In genomic region chr1:27143408-27143807, GRCh38 we compare ENCODE assay signal across 12 cellular contexts. TPM values are rescaled to one million over a fixed set of nuclear protein-coding genes. Genes with fewer than 3 reads are reported as not detected.
DNase-seq lines count a peak whose midpoint lies in the region; ATAC-seq and TF ChIP-seq lines count a peak whose summit lies in the region.
"Had no signal": no experiment of that assay in that cellular context is flagged by ENCODE, and none has a peak within 500 bp of the region (broad histone marks: within the 10 kb centered on the region; RNA-seq: fewer than 3 reads in every experiment).

No MANE protein-coding gene starts in this region.

- no peak for ATAC-seq in stimulated activated effector memory CD8-positive, alpha-beta T cell treated with anti-CD3 and anti-CD28 coated beads, Interleukin-12 subunit alpha, Interleukin-12 subunit beta, amount 100 ng/mL, for 72 hours

- H3K9ac ChIP-seq in Karpas-422 (ENCODE audit: low read length): peak overlapping the region; percentile 59

- no peak for TF ChIP-seq CTCF in adrenal gland (IDR thresholded peaks at IDR 0.05)
- no peak for TF ChIP-seq CTCF in testis (IDR thresholded peaks at IDR 0.05)

- peaks cover 35% of the 10 kb centered on the region for H3K4me1 Mint-ChIP-seq in stimulated activated effector memory CD8-positive, alpha-beta T cell treated with anti-CD3 and anti-CD28 coated beads, Interleukin-12 subunit alpha, Interleukin-12 subunit beta, amount 100 ng/mL, for 72 hours

- no peak overlapping the region for H2AFZ ChIP-seq in Karpas-422 (ENCODE audit: low read length)

- H3K79me2 ChIP-seq in Karpas-422 (ENCODE audit: low read length): peaks cover 92% of the 10 kb centered on the region

- no peaks in the 10 kb centered on the region for H3K9me3 ChIP-seq in Karpas-422 (ENCODE audit: low read length)
- H3K9me3 ChIP-seq in adrenal gland (replicated peaks in 1 of 3): no peaks in the 10 kb centered on the region
- no peaks in the 10 kb centered on the region for H3K9me3 ChIP-seq in testis

- H3K4me1 ChIP-seq in Karpas-422 (ENCODE audit: low read length) (peaks cover 97% of the 10 kb centered on the region), adrenal gland (replicated peaks in 1 of 2) (peaks cover 24 to 42% of the 10 kb centered on the region in 2 donors), testis (peaks cover 31% of the 10 kb centered on the region)

- H3K4me3 ChIP-seq in Karpas-422 (ENCODE audit: low read length) (peak overlapping the region; percentile 47), adrenal gland (no peak overlapping the region), testis (no peak overlapping the region)

- H3K27me3 ChIP-seq in Karpas-422 (ENCODE audit: low read length): no peaks in the 10 kb centered on the region
- H3K27me3 ChIP-seq in adrenal gland: no peaks in the 10 kb centered on the region
- H3K27me3 ChIP-seq in testis: no peaks in the 10 kb centered on the region

- WGBS in adrenal gland, 4 donors: 59 to 61% (median 60%) methylated on average over 6 of the region's 6 CpGs
- WGBS in testis, 2 donors: 69% methylated on average over 6 of the region's 6 CpGs

- H3K4me2 ChIP-seq in Karpas-422 (ENCODE audit: low read depth, low read length, poor library complexity, severe bottlenecking): peak overlapping the region; percentile 72

- H3K36me3 Mint-ChIP-seq in stimulated activated effector memory CD8-positive, alpha-beta T cell treated with anti-CD3 and anti-CD28 coated beads, Interleukin-12 subunit alpha, Interleukin-12 subunit beta, amount 100 ng/mL, for 72 hours: peaks cover 10% of the 10 kb centered on the region

- H3K36me3 ChIP-seq in Karpas-422 (ENCODE audit: insufficient read depth, low read length) (peaks cover 16% of the 10 kb centered on the region), adrenal gland (replicated peaks in 1 of 2) (no peaks in the 10 kb centered on the region), testis (ENCODE audit: low read depth, missing control alignments) (no peaks in the 10 kb centered on the region)

- H3K27ac Mint-ChIP-seq in stimulated activated effector memory CD8-positive, alpha-beta T cell treated with anti-CD3 and anti-CD28 coated beads, Interleukin-12 subunit alpha, Interleukin-12 subunit beta, amount 100 ng/mL, for 72 hours: peak overlapping the region; percentile 56
- H3K27ac Mint-ChIP-seq: IgD-negative memory B cell had no signal

- intact Hi-C loops in adrenal gland (cut with DNase I): no loop called here
- intact Hi-C loops in testis (cut with DNase I; ENCODE audit: low total_unique reads): no loop called here

- H3K27ac ChIP-seq in Karpas-422 (ENCODE audit: low read length) (peak overlapping the region; percentile 99), adrenal gland (peak overlapping the region in 2 of 5 donors; percentile 67 to 81), testis (no peak overlapping the region)

- DNase-seq in Karpas-422 (no peak), adrenal gland (peak in 5 of 7 donors; percentile 42 to 67 (median 48)), iris pigment epithelial cell (ENCODE audit: low read depth) (peak; percentile 37), testis (no peak)
- no peak for DNase-seq in stimulated activated effector memory CD8-positive, alpha-beta T cell treated with anti-CD3 and anti-CD28 coated beads, Interleukin-12 subunit alpha, Interleukin-12 subunit beta, amount 100 ng/mL, for 72 hours (ENCODE audit: low spot score in 2 of 2)
- DNase-seq in effector CD4-positive, alpha-beta T cell: no peak
- DNase-seq in stimulated activated CD4-positive, alpha-beta T cell treated with anti-CD3 and anti-CD28 coated beads, Interleukin-4, amount 100 ng/mL, for 1 hour: no peak
- DNase-seq: activated CD4-positive, alpha-beta T cell treated with anti-CD3 and anti-CD28 coated beads, Interleukin-2, amount 50 U/mL, for 48 hours; DMS53; NCI-H1930; T-helper 1 cell had no signal

- TF ChIP-seq POLR2A in adrenal gland (IDR thresholded peaks at IDR 0.05) (no peak), testis (IDR thresholded peaks at IDR 0.05) (no peak)

- H3K9me3 Mint-ChIP-seq in stimulated activated effector memory CD8-positive, alpha-beta T cell treated with anti-CD3 and anti-CD28 coated beads, Interleukin-12 subunit alpha, Interleukin-12 subunit beta, amount 100 ng/mL, for 72 hours: no peaks in the 10 kb centered on the region
- H3K9me3 Mint-ChIP-seq: IgD-negative memory B cell had no signal

- H3K9me2 ChIP-seq in Karpas-422 (replicated peaks; ENCODE audit: insufficient read depth, low read length): no peaks in the 10 kb centered on the region

- H3K4me3 Mint-ChIP-seq in stimulated activated effector memory CD8-positive, alpha-beta T cell treated with anti-CD3 and anti-CD28 coated beads, Interleukin-12 subunit alpha, Interleukin-12 subunit beta, amount 100 ng/mL, for 72 hours: no peak overlapping the region
- H3K4me3 Mint-ChIP-seq: IgD-negative memory B cell had no signal

- H4K20me1 ChIP-seq in Karpas-422 (ENCODE audit: insufficient read depth, low read depth, low read length): peaks cover 39% of the 10 kb centered on the region; the same call in 1 of the 2 replicates

RNA-seq across cellular contexts. Expression of gene SLC9A1, which starts 11.5 kb away (rescaled TPM):
- 35.3 and 48.6 TPM in 2 replicates for total RNA-seq in Karpas-422 (2014; rRNA removed; shearing (Covaris generic); ENCODE audit: low replicate concordance)
- 10 to 100 TPM; 12.6 to 44.0 (median 28.4) TPM for total RNA-seq in adrenal gland
- 10 to 100 TPM; 16.3 to 49.0 (median 30.0) TPM for polyA plus RNA-seq in adrenal gland
- total RNA-seq in testis: 10 to 100 TPM; 16.8 to 26.4 TPM
- polyA plus RNA-seq in testis (ENCODE audit: insufficient read depth, low read depth, low replicate concordance): 33.5 TPM

Comparison
In these comparisons a context has a peak if more than half of its experiments do, and no peak if none do; other contexts are left out.
1. DNase-seq: peak in adrenal gland (5 of 7) and iris pigment epithelial cell (single experiment); none in Karpas-422 (single experiment), stimulated activated effector memory CD8-positive, alpha-beta T cell treated with anti-CD3 and anti-CD28 coated beads, Interleukin-12 subunit alpha, Interleukin-12 subunit beta, amount 100 ng/mL, for 72 hours (0 of 2), effector CD4-positive, alpha-beta T cell (single experiment), testis (single experiment) and stimulated activated CD4-positive, alpha-beta T cell treated with anti-CD3 and anti-CD28 coated beads, Interleukin-4, amount 100 ng/mL, for 1 hour (single experiment).